In the genomic region with DNA sequence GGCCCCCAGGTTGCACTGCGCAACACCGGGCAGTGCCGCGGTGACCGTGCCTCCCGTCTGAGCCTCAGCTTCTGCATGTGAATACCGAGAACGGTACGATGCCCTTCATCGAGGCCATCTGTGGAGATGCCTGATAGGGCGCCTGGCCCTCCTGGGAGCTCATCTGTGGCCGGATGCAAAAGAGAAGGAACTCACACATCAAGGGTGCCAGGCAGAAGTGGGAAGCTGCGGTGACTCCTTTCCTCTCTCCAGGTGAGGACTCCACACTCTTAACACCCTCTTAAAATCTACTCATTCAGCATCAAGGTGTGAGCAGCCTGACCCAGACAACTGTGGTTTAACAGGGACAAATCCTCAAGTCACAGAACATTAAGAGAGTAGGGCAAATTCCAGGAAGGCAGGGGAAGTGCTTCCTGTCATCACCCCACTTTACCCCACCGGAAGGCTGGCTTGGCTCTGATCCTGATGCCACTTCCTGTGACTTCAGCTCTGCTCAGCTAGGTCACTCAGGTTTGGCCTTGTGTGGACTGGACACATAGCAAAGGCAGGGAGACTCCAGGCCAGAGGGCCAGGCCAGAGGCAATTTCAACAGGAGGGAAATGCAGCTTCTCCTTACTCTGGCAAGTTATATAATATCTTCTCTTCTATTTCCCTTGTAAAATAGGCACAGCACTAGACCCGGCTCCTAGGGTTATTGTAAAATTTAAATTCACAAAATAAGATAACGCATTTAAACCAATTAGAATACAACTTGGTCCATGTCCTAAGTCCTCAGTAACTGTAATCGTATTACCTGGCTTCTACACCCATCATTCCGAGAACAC, we compare ENCODE assay signal across 8 cellular contexts.
DNase-seq lines count a peak whose midpoint lies in the region; ATAC-seq and TF ChIP-seq lines count a peak whose summit lies in the region.

No MANE protein-coding gene starts in this region.

- H3K27ac Mint-ChIP-seq in activated CD8-positive, alpha-beta T cell treated with anti-CD3 and anti-CD28 coated beads, Interleukin-2, amount 10 ng/mL, durations not matched to agents 7 days and 5 days: peak overlapping the region; percentile 90

- peaks cover 62% of the 10 kb centered on the region for H3K4me1 ChIP-seq in left ventricle myocardium inferior
- peaks cover 10% of the 10 kb centered on the region for H3K4me1 ChIP-seq in ovary (ENCODE audit: insufficient read depth)

- TF ChIP-seq CTCF in left ventricle myocardium inferior (IDR thresholded peaks at IDR 0.05; ENCODE audit: borderline replicate concordance) (no peak), ovary (IDR thresholded peaks at IDR 0.05) (no peak), omental fat pad (IDR thresholded peaks at IDR 0.05) (no peak)

- H3K27me3 ChIP-seq in left ventricle myocardium inferior (ENCODE audit: low read depth) (no peaks in the 10 kb centered on the region), ovary (no peaks in the 10 kb centered on the region)

- no peaks in the 10 kb centered on the region for H3K9me3 ChIP-seq in left ventricle myocardium inferior (replicated peaks)
- H3K9me3 ChIP-seq in ovary: no peaks in the 10 kb centered on the region

- no peaks in the 10 kb centered on the region for H3K9me3 Mint-ChIP-seq in activated CD8-positive, alpha-beta T cell treated with anti-CD3 and anti-CD28 coated beads, Interleukin-2, amount 10 ng/mL, durations not matched to agents 7 days and 5 days (ENCODE audit: insufficient read depth)

- intact Hi-C loops in left ventricle myocardium inferior (cut with micrococcal nuclease): loop anchor here (5.0 kb wide), 1 partner anchor 82 kb away; no protein-coding TSS in a partner anchor
- intact Hi-C loops in ovary (cut with DNase I): loop anchor here (2.0 to 10.0 kb wide), 5 partner anchors 77 to 247 kb away; no protein-coding TSS in a partner anchor

- peak; percentile 41 for ATAC-seq in activated CD8-positive, alpha-beta T cell treated with anti-CD3 and anti-CD28 coated beads, Interleukin-2, amount 10 ng/mL, durations not matched to agents 7 days and 5 days
- no peak for ATAC-seq in omental fat pad (ENCODE audit: low FRiP score)
- ATAC-seq in HG02870 (IDR thresholded peaks at IDR 0.05; ENCODE audit: unreplicated experiment): no peak

- H3K36me3 ChIP-seq in left ventricle myocardium inferior (peaks cover 4% of the 10 kb centered on the region), ovary (no peaks in the 10 kb centered on the region)

- DNase-seq in AG20443 (ENCODE audit: low spot score) (peak; percentile 57), left ventricle myocardium inferior (no peak), ovary (no peak), omental fat pad (ENCODE audit: low spot score) (no peak), NCI-H1417 (lab: John Stamatoyannopoulos, UW) (no peak)
- peak; percentile 78 for DNase-seq in Jurkat, Clone E6-1 (ENCODE audit: low read depth, low spot score)
- DNase-seq in activated CD8-positive, alpha-beta T cell treated with anti-CD3 and anti-CD28 coated beads, Interleukin-2, amount 10 ng/mL, durations not matched to agents 7 days and 5 days: peak; percentile 66

- WGBS in ovary, 3 donors: 85 to 92% (median 86%) methylated on average over 18 of the region's 18 CpGs

- POLR2A ChIA-PET in activated CD8-positive, alpha-beta T cell treated with anti-CD3 and anti-CD28 coated beads, Interleukin-2, amount 10 ng/mL, durations not matched to agents 7 days and 5 days (lab: Charles Lee): interaction anchor here (0.5 to 2.3 kb wide), 6 partner anchors 36 to 401 kb away, joined by 3 to 6 read pairs (median 4); no protein-coding TSS in a partner anchor

- no peak for TF ChIP-seq EP300 in ovary (IDR thresholded peaks at IDR 0.05)

- peaks cover 72% of the 10 kb centered on the region for H3K4me1 Mint-ChIP-seq in activated CD8-positive, alpha-beta T cell treated with anti-CD3 and anti-CD28 coated beads, Interleukin-2, amount 10 ng/mL, durations not matched to agents 7 days and 5 days (ENCODE audit: low read depth)

- H3K27me3 Mint-ChIP-seq in activated CD8-positive, alpha-beta T cell treated with anti-CD3 and anti-CD28 coated beads, Interleukin-2, amount 10 ng/mL, durations not matched to agents 7 days and 5 days (ENCODE audit: low read depth): no peaks in the 10 kb centered on the region

- no peaks in the 10 kb centered on the region for H3K36me3 Mint-ChIP-seq in activated CD8-positive, alpha-beta T cell treated with anti-CD3 and anti-CD28 coated beads, Interleukin-2, amount 10 ng/mL, durations not matched to agents 7 days and 5 days (ENCODE audit: low read depth)

- H3K4me3 ChIP-seq in Jurkat, Clone E6-1 (ENCODE audit: low read length): peak overlapping the region; percentile 16
- peak overlapping the region; percentile 17 for H3K4me3 ChIP-seq in left ventricle myocardium inferior
- H3K4me3 ChIP-seq in ovary: no peak overlapping the region

- peak overlapping the region; percentile 56 for H3K4me3 Mint-ChIP-seq in activated CD8-positive, alpha-beta T cell treated with anti-CD3 and anti-CD28 coated beads, Interleukin-2, amount 10 ng/mL, durations not matched to agents 7 days and 5 days

- TF ChIP-seq POLR2A in ovary (IDR thresholded peaks at IDR 0.05): no peak

- CTCF ChIA-PET in activated CD8-positive, alpha-beta T cell treated with anti-CD3 and anti-CD28 coated beads, Interleukin-2, amount 10 ng/mL, durations not matched to agents 7 days and 5 days (lab: Charles Lee): interaction anchor here (1.0 to 12.5 kb wide), 11 partner anchors 13 to 443 kb away, joined by 3 to 375 read pairs (median 12); a partner anchor contains a TSS

- H3K27ac ChIP-seq in left ventricle myocardium inferior (replicated peaks) (peak overlapping the region; percentile 86), ovary (no peak overlapping the region)

Comparison
In these comparisons a context has a peak if more than half of its experiments do, and no peak if none do; other contexts are left out.
1. DNase-seq: peak in AG20443 (single experiment), Jurkat, Clone E6-1 (single experiment) and activated CD8-positive, alpha-beta T cell treated with anti-CD3 and anti-CD28 coated beads, Interleukin-2, amount 10 ng/mL, durations not matched to agents 7 days and 5 days (single experiment); none in left ventricle myocardium inferior (single experiment), ovary (0 of 5), omental fat pad (single experiment) and NCI-H1417 (0 of 3).